1 cellular context compared by ENCODE assay signal in genomic region chr17:21573961-21574610, GRCh38.
TF ChIP-seq lines count a peak whose summit lies in the region.

No MANE protein-coding gene starts in this region.

TF ChIP-seq in GM23338, 12 proteins besides CTCF, POLR2A, EP300 and RAD21 (continued from another document):
- TF ChIP-seq ZNF462 (CRISPR knock-in tag; IDR thresholded peaks at IDR 0.05), result no peak
- no peak for TF ChIP-seq EZH2phosphoT487 (IDR thresholded peaks at IDR 0.05; ENCODE audit: unreplicated experiment)
- no peak for TF ChIP-seq STAT1 (IDR thresholded peaks at IDR 0.05; ENCODE audit: unreplicated experiment)
- TF ChIP-seq CREB1 (CRISPR knock-in tag; IDR thresholded peaks at IDR 0.05; ENCODE audit: low read depth), result no peak
- no peak for TF ChIP-seq ZNF114 (CRISPR knock-in tag; IDR thresholded peaks at IDR 0.05)
- no peak for TF ChIP-seq EZH2 (IDR thresholded peaks at IDR 0.05; ENCODE audit: low read depth, unreplicated experiment)
